ENCODE assay signal across 21 cellular contexts in genomic region chr1:115666702-115667101, GRCh38. TPM values are rescaled to one million over a fixed set of nuclear protein-coding genes. Genes with fewer than 3 reads are reported as not detected.
DNase-seq lines count a peak whose midpoint lies in the region; FAIRE-seq and TF ChIP-seq lines count a peak whose summit lies in the region.
"Had no signal": no experiment of that assay in that cellular context is flagged by ENCODE, and none has a peak within 500 bp of the region (broad histone marks: within the 10 kb centered on the region; RNA-seq: fewer than 3 reads in every experiment).

No MANE protein-coding gene starts in this region.

- peaks cover 12 to 26% of the 10 kb centered on the region in 2 donors for H3K36me3 ChIP-seq in ascending aorta
- peaks cover 46% of the 10 kb centered on the region for H3K36me3 ChIP-seq in left ventricle myocardium inferior
- H3K36me3 ChIP-seq in rectal smooth muscle tissue (ENCODE audit: control insufficient read depth, insufficient read depth, low read length) = peaks cover 10% of the 10 kb centered on the region
- peaks cover 0 to 50% (median 11%) of the 10 kb centered on the region in 6 donors for H3K36me3 ChIP-seq in spleen
- H3K36me3 ChIP-seq: neural progenitor cell had no signal

- TF ChIP-seq CTCF in ascending aorta (IDR thresholded peaks at IDR 0.05) (no peak), left ventricle myocardium inferior (IDR thresholded peaks at IDR 0.05; ENCODE audit: borderline replicate concordance) (no peak), spleen (IDR thresholded peaks at IDR 0.05 in 8 of 11, conservative IDR thresholded peaks at IDR 0.05 in 3 of 11) (no peak)

- H3K4me1 ChIP-seq in ascending aorta (peaks cover 0 to 9% of the 10 kb centered on the region in 2 donors), left ventricle myocardium inferior (peaks cover 65% of the 10 kb centered on the region), rectal smooth muscle tissue (ENCODE audit: control insufficient read depth, insufficient read depth, low read length) (peaks cover 22% of the 10 kb centered on the region), spleen (no peaks in the 10 kb centered on the region)
- H3K4me1 ChIP-seq: neural progenitor cell had no signal

- 90 to 96% (median 93%) methylated on average over 4 of the region's 4 CpGs for WGBS in spleen, 5 donors

- H3K27me3 ChIP-seq in ascending aorta (no peaks in the 10 kb centered on the region), left ventricle myocardium inferior (ENCODE audit: low read depth) (no peaks in the 10 kb centered on the region), rectal smooth muscle tissue (ENCODE audit: control insufficient read depth, insufficient read depth, low read length) (no peaks in the 10 kb centered on the region), spleen (replicated peaks in 1 of 7) (no peaks in the 10 kb centered on the region)
- H3K27me3 ChIP-seq: hepatocyte, neural progenitor cell had no signal

- H3K9me3 ChIP-seq in ascending aorta (no peaks in the 10 kb centered on the region), left ventricle myocardium inferior (replicated peaks) (no peaks in the 10 kb centered on the region), spleen (no peaks in the 10 kb centered on the region)

- TF ChIP-seq POLR2A in spleen (IDR thresholded peaks at IDR 0.05) = no peak

- DNase-seq in G401 (ENCODE audit: low spot score) (peak; percentile 90), ascending aorta (ENCODE audit: low spot score in 2 of 2) (no peak), left ventricle myocardium inferior (peak; percentile 71), frontal cortex (ENCODE audit: low spot score in 2 of 2) (no peak), spleen (no peak), KG1 (lab: John Stamatoyannopoulos, UW) (no peak), OCI-M1 (lab: John Stamatoyannopoulos, UW) (no peak)
- DNase-seq: activated CD4-positive, alpha-beta memory T cell treated with anti-CD3 and anti-CD28 coated beads for 36 hours; activated T-cell treated with anti-CD3 and anti-CD28 coated beads, Interleukin-2, amount 50 U/mL, for 24 hours; Calu3; H7; Karpas-422; NCI-H1436; SHP77 treated with DMSO at 0.1 percent for 48 hours; T-helper 1 cell had no signal

- intact Hi-C loops in ascending aorta (cut with DNase I) = no loop called here
- intact Hi-C loops in left ventricle myocardium inferior (cut with micrococcal nuclease) = no loop called here
- intact Hi-C loops in spleen (cut with DNase I; ENCODE audit: low total_unique reads) = no loop called here

- peak overlapping the region; percentile 57 to 74 for H3K27ac ChIP-seq in ascending aorta
- H3K27ac ChIP-seq in left ventricle myocardium inferior (replicated peaks) = peak overlapping the region; percentile 80
- peak overlapping the region; percentile 43 for H3K27ac ChIP-seq in rectal smooth muscle tissue (ENCODE audit: low read depth, low read length)
- no peak overlapping the region for H3K27ac ChIP-seq in spleen
- H3K27ac ChIP-seq: hepatocyte, neural progenitor cell had no signal

- no peak overlapping the region for H3K4me3 ChIP-seq in ascending aorta
- no peak overlapping the region for H3K4me3 ChIP-seq in left ventricle myocardium inferior
- no peak overlapping the region for H3K4me3 ChIP-seq in rectal smooth muscle tissue (ENCODE audit: low read length)
- H3K4me3 ChIP-seq in spleen = no peak overlapping the region
- H3K4me3 ChIP-seq: hepatocyte, neural progenitor cell had no signal

- in situ Hi-C loops in G401 (cut with HindIII; ENCODE audit: low sequenced_read_pairs) = no loop called here

- no peak overlapping the region for H3K9ac ChIP-seq in rectal smooth muscle tissue (ENCODE audit: low read length)
- H3K9ac ChIP-seq: neural progenitor cell had no signal

- no peak for FAIRE-seq in frontal cortex (lab: Jason Lieb, UNC)
- FAIRE-seq: bronchial epithelial cell, GM12892, keratinocyte had no signal

RNA-seq across cellular contexts. Expression of gene VANGL1, which starts 24.9 kb away (rescaled TPM):
- 1.5 and 2.3 TPM in 2 replicates for total RNA-seq in G401 (2014; rRNA removed; shearing (Covaris generic))
- total RNA-seq in ascending aorta (8.0 TPM), left ventricle myocardium inferior (5.9 TPM), frontal cortex (2.9 TPM), spleen (1 to 10 TPM; 2.9 to 7.0 (median 4.5) TPM)
- polyA plus RNA-seq in spleen = under 1 TPM; 0.24 to 0.64 (median 0.61) TPM

Comparison
In these comparisons a context has a peak if more than half of its experiments do, and no peak if none do; other contexts are left out.
1. DNase-seq: peak in G401 (single experiment) and left ventricle myocardium inferior (single experiment); none in ascending aorta (0 of 2), frontal cortex (0 of 2), spleen (single experiment), KG1 (single experiment) and OCI-M1 (single experiment).
2. H3K27ac ChIP-seq: peak in ascending aorta (2 of 2), left ventricle myocardium inferior (single experiment) and rectal smooth muscle tissue (single experiment); none in spleen (0 of 8).